Comparison of ENCODE assay signal across 10 cellular contexts in genomic region chr2:134336352-134336751, GRCh38.
A peak's percentile ranks its signal among the peaks of the same experiment; 100 is the strongest.
DNase-seq lines count a peak whose midpoint lies in the region; ATAC-seq, FAIRE-seq and TF ChIP-seq lines count a peak whose summit lies in the region.
"Had no signal": no experiment of that assay in that cellular context is flagged by ENCODE, and none has a peak within 500 bp of the region (broad histone marks: within the 10 kb centered on the region; RNA-seq: fewer than 3 reads in every experiment).

No MANE protein-coding gene starts in this region.

- in situ Hi-C loops in IMR-90 (cut with MboI; ENCODE audit: low sequenced_read_pairs): no loop called here

- intact Hi-C loops in IMR-90 (cut with micrococcal nuclease): no loop called here

- H3K27me3 ChIP-seq in IMR-90 (ENCODE audit: control insufficient read depth, insufficient read depth, low read length): no peaks in the 10 kb centered on the region

- peak; percentile 92 for ATAC-seq in GM19467 (IDR thresholded peaks at IDR 0.05; ENCODE audit: unreplicated experiment)
- peak; percentile 96 for ATAC-seq in HG02943 (IDR thresholded peaks at IDR 0.05; ENCODE audit: low read depth, unreplicated experiment)
- ATAC-seq in IMR-90 (ENCODE audit: low read depth): no peak
- ATAC-seq in GM19324 (IDR thresholded peaks at IDR 0.05; ENCODE audit: low FRiP score, unreplicated experiment): no peak

- no peak overlapping the region for H3K4me2 ChIP-seq in IMR-90 (ENCODE audit: low read depth, low read length)

- no peak overlapping the region for H3K4me3 ChIP-seq in IMR-90 (ENCODE audit: insufficient read depth, low read depth, low read length)
- H3K4me3 ChIP-seq in foreskin fibroblast (ENCODE audit: low read depth in 1 of 2, low read length in 2 of 2): no peak overlapping the region

- no peak overlapping the region for H2BK15ac ChIP-seq in IMR-90 (ENCODE audit: low read depth, low read length)

- peaks cover 10 to 18% of the 10 kb centered on the region in 2 experiments for H3K79me1 ChIP-seq in IMR-90 (ENCODE audit: low read depth in 1 of 2, low read length in 2 of 2)

- no TSS peak for BruUV-seq in IMR-90 (replicated peaks; lab: Mats Ljungman, UMichigan)

- no peak overlapping the region for H4K5ac ChIP-seq in IMR-90 (ENCODE audit: low read depth, low read length)

- H3K4me1 ChIP-seq in IMR-90 (ENCODE audit: control insufficient read depth, insufficient read depth, low read length): no peaks in the 10 kb centered on the region; the same call in 1 of the 2 replicates

- no peak overlapping the region for H2AFZ ChIP-seq in IMR-90 (replicated peaks; ENCODE audit: low read length, poor library complexity)

- no peak overlapping the region for H2AK9ac ChIP-seq in IMR-90 (replicated peaks; ENCODE audit: low read depth, low read length, poor library complexity)

- TF ChIP-seq RAD21 in IMR-90 (IDR thresholded peaks at IDR 0.05; ENCODE audit: low read length): no peak

- no peak for TF ChIP-seq CTCF in IMR-90 (conservative IDR thresholded peaks at IDR 0.05; ENCODE audit: low read depth, low read length)
- TF ChIP-seq CTCF in foreskin fibroblast (IDR thresholded peaks at IDR 0.05; ENCODE audit: low read depth, low read length): no peak

- H3K9me1 ChIP-seq in IMR-90 (ENCODE audit: insufficient read depth, low read length): no peaks in the 10 kb centered on the region

- no peak overlapping the region for H2BK120ac ChIP-seq in IMR-90 (ENCODE audit: low read depth, low read length)

- dilution Hi-C loops in IMR-90 (cut with HindIII; ENCODE audit: low sequenced_read_pairs, unreplicated experiment): no loop called here

- TF ChIP-seq POLR2A in IMR-90 (IDR thresholded peaks at IDR 0.05; ENCODE audit: low read depth, low read length): no peak

- H4K20me1 ChIP-seq in IMR-90 (ENCODE audit: insufficient read depth, low read length): no peaks in the 10 kb centered on the region

- no peak overlapping the region for H3K23ac ChIP-seq in IMR-90 (ENCODE audit: low read depth, low read length)

- no peak overlapping the region for H4K8ac ChIP-seq in IMR-90 (ENCODE audit: low read depth in 2 of 2, low read length in 2 of 2)

- POLR2A ChIA-PET in IMR-90 (lab: Charles Lee; ENCODE audit: unreplicated experiment): no interaction called here

- peak; percentile 38 for FAIRE-seq in GM18507 (lab: Jason Lieb, UNC)

- H3K4ac ChIP-seq in IMR-90 (ENCODE audit: low read depth, low read length): no peak overlapping the region

- H2AK5ac ChIP-seq in IMR-90 (ENCODE audit: low read depth, low read length): no peak overlapping the region

- DNase-seq in GM18507 (ENCODE audit: extremely low spot score, insufficient read length, low read depth): peak; percentile 3
- peak; percentile 4 for DNase-seq in IMR-90
- no peak for DNase-seq in DMS53 treated with DMSO at 0.1 percent for 48 hours (lab: John Stamatoyannopoulos, UW; ENCODE audit: unreplicated experiment)
- DNase-seq in NCI-H2171 (lab: John Stamatoyannopoulos, UW): no peak
- DNase-seq in foreskin fibroblast: no peak
- DNase-seq: amygdala had no signal

- no peak overlapping the region for H3K14ac ChIP-seq in IMR-90 (replicated peaks; ENCODE audit: low read depth, low read length)

- WGBS in IMR-90 (ENCODE audit: extremely low coverage in 2 of 2, insufficient read length in 1 of 2), 2 experiments: 67% methylated on average over 3 of the region's 4 CpGs; no CpG with 5 or more reads in 1 of the 2 experiments

- no peak overlapping the region for H2BK5ac ChIP-seq in IMR-90 (ENCODE audit: low read depth, low read length, poor library complexity, severe bottlenecking)

- H3K9ac ChIP-seq in IMR-90 (ENCODE audit: low read depth, low read length): no peak overlapping the region

- CTCF ChIA-PET in IMR-90 (lab: Yijun Ruan, JAX): no interaction called here

- H3K36me3 ChIP-seq in IMR-90 (ENCODE audit: control insufficient read depth, insufficient read depth, low read length): peaks cover 11% of the 10 kb centered on the region

- H2BK20ac ChIP-seq in IMR-90 (ENCODE audit: low read depth, low read length): no peak overlapping the region

- no peak overlapping the region for H3K27ac ChIP-seq in IMR-90 (ENCODE audit: insufficient read depth, low read length)
- H3K27ac ChIP-seq: C4-2B had no signal

- no peak overlapping the region for H3K18ac ChIP-seq in IMR-90 (ENCODE audit: low read depth, low read length)

- no peak overlapping the region for H3K56ac ChIP-seq in IMR-90 (ENCODE audit: extremely low read depth, insufficient read depth, low read length)

- no peak overlapping the region for H4K91ac ChIP-seq in IMR-90 (ENCODE audit: insufficient read depth, low read depth, low read length)

- no peaks in the 10 kb centered on the region; the same call in 1 of the 2 replicates for H3K9me3 ChIP-seq in IMR-90 (ENCODE audit: control insufficient read depth, insufficient read depth, low read length)

TF ChIP-seq in IMR-90, 13 proteins besides CTCF, POLR2A, EP300 and RAD21:
- no peak for TF ChIP-seq NFE2L2 (IDR thresholded peaks at IDR 0.05; ENCODE audit: low read depth, low read length)
- no peak for TF ChIP-seq BHLHE40 (IDR thresholded peaks at IDR 0.05; ENCODE audit: low read depth, low read length)
- no peak for TF ChIP-seq MAZ (IDR thresholded peaks at IDR 0.05; ENCODE audit: borderline replicate concordance, low read depth, low read length)
- no peak for TF ChIP-seq MAFK (IDR thresholded peaks at IDR 0.05; ENCODE audit: low read depth, low read length)
- TF ChIP-seq ELK1 (IDR thresholded peaks at IDR 0.05; ENCODE audit: borderline replicate concordance, low read depth, low read length): no peak
- TF ChIP-seq CEBPB (IDR thresholded peaks at IDR 0.05; ENCODE audit: low read depth, low read length): no peak
- TF ChIP-seq RCOR1 (IDR thresholded peaks at IDR 0.05; ENCODE audit: insufficient replicate concordance, low read length): no peak
- TF ChIP-seq MXI1 (IDR thresholded peaks at IDR 0.05; ENCODE audit: borderline replicate concordance, low read depth, low read length): no peak
- TF ChIP-seq, protein P1, sequence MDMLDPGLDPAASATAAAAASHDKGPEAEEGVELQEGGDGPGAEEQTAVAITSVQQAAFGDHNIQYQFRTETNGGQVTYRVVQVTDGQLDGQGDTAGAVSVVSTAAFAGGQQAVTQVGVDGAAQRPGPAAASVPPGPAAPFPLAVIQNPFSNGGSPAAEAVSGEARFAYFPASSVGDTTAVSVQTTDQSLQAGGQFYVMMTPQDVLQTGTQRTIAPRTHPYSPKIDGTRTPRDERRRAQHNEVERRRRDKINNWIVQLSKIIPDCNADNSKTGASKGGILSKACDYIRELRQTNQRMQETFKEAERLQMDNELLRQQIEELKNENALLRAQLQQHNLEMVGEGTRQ (IDR thresholded peaks at IDR 0.05; ENCODE audit: low read depth, low read length): no peak
- TF ChIP-seq FOS (IDR thresholded peaks at IDR 0.05; ENCODE audit: low read depth, low read length): no peak
- no peak for TF ChIP-seq SMC3 (IDR thresholded peaks at IDR 0.05; ENCODE audit: low read depth, low read length)
- no peak for TF ChIP-seq CHD1 (IDR thresholded peaks at IDR 0.05; ENCODE audit: low read depth, low read length)
- no peak for TF ChIP-seq RFX5 (IDR thresholded peaks at IDR 0.05; ENCODE audit: low read depth, low read length)

Comparison
In these comparisons a context has a peak if more than half of its experiments do, and no peak if none do; other contexts are left out.
1. DNase-seq: peak in GM18507 (single experiment) and IMR-90 (single experiment); none in DMS53 treated with DMSO at 0.1 percent for 48 hours (single experiment), NCI-H2171 (single experiment) and foreskin fibroblast (0 of 2).
2. ATAC-seq: peak in GM19467 (single experiment) and HG02943 (single experiment); none in IMR-90 (single experiment) and GM19324 (single experiment).